In the genomic region with DNA sequence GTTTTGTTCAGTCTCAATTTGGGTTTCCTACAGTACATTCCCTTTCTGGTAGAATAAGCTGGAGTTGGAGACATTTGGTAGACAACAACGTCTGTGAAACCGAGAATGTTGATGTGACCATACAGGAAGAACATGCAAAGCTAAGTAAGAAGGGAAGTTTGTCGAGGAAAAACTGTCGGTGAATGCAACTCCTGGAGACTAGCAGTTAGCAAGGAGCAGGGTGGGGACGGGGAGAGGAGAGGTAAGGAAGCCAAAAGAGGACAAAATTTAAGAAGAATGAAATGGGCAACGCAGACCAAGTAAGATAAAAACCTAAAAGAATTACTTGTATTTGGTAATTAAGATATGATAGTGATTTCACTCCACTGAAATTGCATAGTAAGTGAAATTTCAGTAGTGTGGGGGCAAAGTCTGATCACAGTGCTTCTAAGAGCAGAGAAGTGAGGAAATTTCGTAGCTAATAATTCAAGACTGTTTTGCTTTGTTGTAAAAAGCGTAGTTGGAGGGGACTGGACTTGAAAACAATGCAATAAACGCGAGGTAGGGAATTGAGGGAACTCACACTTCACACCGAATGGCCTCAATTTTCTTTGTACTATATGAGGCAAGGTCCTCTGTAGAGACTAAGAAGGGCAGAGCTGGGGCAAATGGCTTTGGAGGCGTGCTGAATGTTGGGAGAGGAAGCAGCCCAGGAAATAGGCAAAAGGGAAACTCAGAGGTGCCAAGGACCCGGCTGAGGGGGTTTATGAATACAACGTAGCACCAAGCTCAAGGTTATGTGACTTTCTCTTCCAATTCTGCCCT, we compare ENCODE assay signal across 9 cellular contexts. TPM values are rescaled to one million over a fixed set of nuclear protein-coding genes. Genes with fewer than 3 reads are reported as not detected.
DNase-seq lines count a peak whose midpoint lies in the region; ATAC-seq, FAIRE-seq and TF ChIP-seq lines count a peak whose summit lies in the region.
"Had no signal": no experiment of that assay in that cellular context is flagged by ENCODE, and none has a peak within 500 bp of the region (broad histone marks: within the 10 kb centered on the region; RNA-seq: fewer than 3 reads in every experiment).

No MANE protein-coding gene starts in this region.

- H3K4me1 ChIP-seq in H1 (replicated peaks in 1 of 4; ENCODE audit: control insufficient read depth in 3 of 4, insufficient read depth in 4 of 4, low read length in 3 of 4) = peaks cover 0 to 9% (median 6%) of the 10 kb centered on the region in 4 experiments; a peak in 3 of 7 replicates
- peaks cover 12% of the 10 kb centered on the region for H3K4me1 ChIP-seq in vagina
- H3K4me1 ChIP-seq: SJSA1 had no signal

- peak overlapping the region in 1 of 6 donors; percentile 84 for H3K27ac Mint-ChIP-seq in naive B cell

- peaks cover 13% of the 10 kb centered on the region; the same call in 1 of the 2 replicates for H3K23me2 ChIP-seq in H1 (ENCODE audit: low read depth, low read length)

- H2AFZ ChIP-seq in H1 (ENCODE audit: low read length) = peak overlapping the region; percentile 87

- 66% methylated on average over 14 of the region's 14 CpGs; no CpG with 5 or more reads in 1 of the 2 experiments for WGBS in H1 (ENCODE audit: extremely low coverage in 1 of 2, insufficient coverage in 1 of 2, insufficient read length in 1 of 2, insufficient replicate concordance in 2 of 2, low coverage in 1 of 2, low lambda C conversion rate in 2 of 2, missing lambda C conversion rate in 1 of 2), 2 experiments

- ATAC-seq in Right ventricle myocardium superior (ENCODE audit: poor library complexity) (peak; percentile 10), Right ventricle myocardium inferior (no peak), naive B cell (ENCODE audit: low read depth in 2 of 2) (peak in 1 of 2 donors; percentile 35)

- H3K4me2 ChIP-seq in H1 (ENCODE audit: insufficient read depth in 1 of 2, low read depth in 2 of 2, low read length in 2 of 2) = peak overlapping the region; percentile 77 to 90

- no peak for TF ChIP-seq RAD21 in H1 (IDR thresholded peaks at IDR 0.05 in 1 of 2, conservative IDR thresholded peaks at IDR 0.05 in 1 of 2; ENCODE audit: low read depth in 2 of 2, low read length in 2 of 2)

- H3K9me3 ChIP-seq in H1 (ENCODE audit: insufficient read depth in 2 of 2, low read depth in 1 of 2, low read length in 1 of 2) (no peaks in the 10 kb centered on the region), vagina (no peaks in the 10 kb centered on the region)
- H3K9me3 ChIP-seq: SJSA1 had no signal

- TF ChIP-seq POLR2A in H1 (IDR thresholded peaks at IDR 0.05; ENCODE audit: control extremely low read depth in 1 of 2, low read depth in 2 of 2, low read length in 2 of 2) (no peak), vagina (IDR thresholded peaks at IDR 0.05) (no peak)

- H4K91ac ChIP-seq in H1 (replicated peaks; ENCODE audit: insufficient read length, low read length) = no peak overlapping the region

- TF ChIP-seq CTCF in H1 (IDR thresholded peaks at IDR 0.05; ENCODE audit: control extremely low read depth in 1 of 3, insufficient read depth in 1 of 3, low read depth in 1 of 3, low read length in 3 of 3) = no peak
- no peak for TF ChIP-seq CTCF in vagina (IDR thresholded peaks at IDR 0.05)

- peaks cover 39 to 49% (median 45%) of the 10 kb centered on the region in 3 donors for H3K27me3 Mint-ChIP-seq in naive B cell

- H3K56ac ChIP-seq in H1 (replicated peaks; ENCODE audit: insufficient read length, low read depth, low read length) = no peak overlapping the region

- no peak for TF ChIP-seq EP300 in H1 (IDR thresholded peaks at IDR 0.05; ENCODE audit: borderline replicate concordance in 1 of 2, low read depth in 2 of 2, low read length in 2 of 2)

- H3K36me3 ChIP-seq in H1 (ENCODE audit: control insufficient read depth in 2 of 4, insufficient read depth in 4 of 4, low read length in 3 of 4) = no peaks in the 10 kb centered on the region
- no peaks in the 10 kb centered on the region for H3K36me3 ChIP-seq in vagina
- H3K36me3 ChIP-seq: SJSA1 had no signal

- H4K20me1 ChIP-seq in H1 (replicated peaks in 1 of 2; ENCODE audit: control insufficient read depth in 1 of 2, insufficient read depth in 2 of 2, low read length in 2 of 2) = no peaks in the 10 kb centered on the region

- no peaks in the 10 kb centered on the region for H3K79me1 ChIP-seq in H1 (ENCODE audit: low read depth, low read length)

- no peak overlapping the region for H3K14ac ChIP-seq in H1 (ENCODE audit: insufficient read length)

- peak overlapping the region; percentile 26; the same call in 1 of the 2 replicates for H3K18ac ChIP-seq in H1 (ENCODE audit: extremely low read depth, low read length)

- no peak overlapping the region for H2BK5ac ChIP-seq in H1 (ENCODE audit: low read depth, low read length)

- no peak overlapping the region for H2BK120ac ChIP-seq in H1 (replicated peaks; ENCODE audit: low read depth, low read length)

- H3K9ac ChIP-seq in H1 (replicated peaks in 1 of 4; ENCODE audit: extremely low read depth in 1 of 4, low read depth in 3 of 4, low read length in 3 of 4) = peak overlapping the region in 2 of 4 experiments; percentile 5 to 69; a peak in 3 of 7 replicates

- H3K4me3 Mint-ChIP-seq in naive B cell = peak overlapping the region; percentile 78 to 91 (median 84)

- no peaks in the 10 kb centered on the region for H3K79me2 ChIP-seq in H1 (ENCODE audit: control insufficient read depth in 1 of 2, insufficient read depth in 2 of 2, low read length in 2 of 2)

- H2BK20ac ChIP-seq in H1 (ENCODE audit: low read length) = 0 out of 2 replicates have a peak overlapping the region, but pooled peaks have one; percentile 8

- CTCF ChIA-PET in H1 (lab: Charles Lee; ENCODE audit: partially characterized antibody) = interaction anchor here (1.7 to 2.3 kb wide), 2 partner anchors 14 to 16 kb away, joined by 4 to 7 read pairs; no protein-coding TSS in a partner anchor

- POLR2A ChIA-PET in H1 (lab: Charles Lee; ENCODE audit: partially characterized antibody) = interaction anchor here (0.8 to 2.9 kb wide), 6 partner anchors 11 to 69 kb away, joined by 3 to 25 read pairs (median 8); a partner anchor contains a TSS

- H4K8ac ChIP-seq in H1 (ENCODE audit: extremely low read depth, insufficient read depth, low read length) = no peak overlapping the region

- peak overlapping the region; percentile 62 to 73 (median 70); a peak in 6 of 8 replicates for H3K4me3 ChIP-seq in H1 (ENCODE audit: extremely low read depth in 1 of 4, insufficient read depth in 2 of 4, low read depth in 3 of 4, low read length in 4 of 4)
- peak overlapping the region; percentile 51 to 57 for H3K4me3 ChIP-seq in vagina
- H3K4me3 ChIP-seq: SJSA1 had no signal

- no peak overlapping the region for H3K23ac ChIP-seq in H1 (ENCODE audit: insufficient read length)

- H2AK5ac ChIP-seq in H1 (ENCODE audit: low read depth, low read length) = no peak overlapping the region

- peaks cover 0 to 1% (median 0%) of the 10 kb centered on the region in 7 donors for H3K9me3 Mint-ChIP-seq in naive B cell

- peaks cover 4 to 28% (median 24%) of the 10 kb centered on the region in 4 experiments for H3K27me3 ChIP-seq in H1 (replicated peaks in 1 of 4; ENCODE audit: control insufficient read depth in 3 of 4, extremely low read depth in 1 of 4, insufficient read depth in 3 of 4, low read length in 3 of 4)
- no peaks in the 10 kb centered on the region for H3K27me3 ChIP-seq in vagina
- H3K27me3 ChIP-seq: SJSA1 had no signal

- H3K4ac ChIP-seq in H1 (replicated peaks; ENCODE audit: insufficient read length, low read depth, low read length) = no peak overlapping the region

- H3K4me1 Mint-ChIP-seq in naive B cell = peaks cover 23 to 31% (median 23%) of the 10 kb centered on the region in 3 donors

- H2BK15ac ChIP-seq in H1 (ENCODE audit: low read length) = no peak overlapping the region

- H4K5ac ChIP-seq in H1 (ENCODE audit: insufficient read length, low read depth, low read length) = no peak overlapping the region

- H2BK12ac ChIP-seq in H1 (ENCODE audit: low read depth, low read length) = no peak overlapping the region

- no peak overlapping the region for H3K27ac ChIP-seq in H1 (ENCODE audit: low read depth, low read length)
- no peak overlapping the region for H3K27ac ChIP-seq in vagina
- H3K27ac ChIP-seq: SJSA1 had no signal

- H3K36me3 Mint-ChIP-seq in naive B cell = no peaks in the 10 kb centered on the region

- DNase-seq in Right ventricle myocardium superior (no peak), Right ventricle myocardium inferior (ENCODE audit: missing footprints) (no peak), H1 (ENCODE audit: low read depth in 1 of 2, low spot score in 2 of 2) (no peak), naive B cell (no peak), vagina (ENCODE audit: extremely low spot score in 2 of 2) (no peak), NCI-H526 (lab: John Stamatoyannopoulos, UW) (no peak), mesenteric fat pad (ENCODE audit: low spot score) (no peak), DMS79 treated with DMSO at 0.1 percent for 48 hours (lab: John Stamatoyannopoulos, UW) (no peak)

- FAIRE-seq in H1 (lab: Jason Lieb, UNC) = no peak

- intact Hi-C loops in Right ventricle myocardium superior (cut with DNase I) (loop anchor here (5.0 kb wide), 1 partner anchor 33 kb away; no protein-coding TSS in a partner anchor), Right ventricle myocardium inferior (cut with DNase I) (loop anchor here (5.0 kb wide), 1 partner anchor 67 kb away; no protein-coding TSS in a partner anchor), vagina (cut with DNase I) (no loop called here)

RNA-seq across cellular contexts. Expression of a gene that starts 0.8 kb away (rescaled TPM):
- total RNA-seq in Right ventricle myocardium superior (2.0 TPM), Right ventricle myocardium inferior (2.5 TPM), vagina (2.7 TPM), mesenteric fat pad (2.7 TPM)
- total RNA-seq in H1 (2021; fragmentation: NEBNext Ultra II Directional; extraction: Animal tissue kit (Norgen Biotek cat#: 25700)) = 0.69 and 1.9 TPM in 2 replicates
- polyA plus RNA-seq in H1 (2011; rRNA removed) (0.22 and 0.29 TPM in 2 replicates), naive B cell (ENCODE audit: low read depth in 6 of 6) (not detected)
- 0.36 TPM for polyA plus RNA-seq in H1 (2011; cell fraction: cytosol; rRNA removed)
- polyA plus RNA-seq in H1 (2011; cell fraction: nucleus; rRNA removed) = 0.17 TPM
- 0.31 to 0.70 TPM (median 0.44 TPM) in 4 replicates for polyA plus RNA-seq in H1 (2012, experiment 1 of 2)
- 0.18 TPM for polyA plus RNA-seq in H1 (2012, experiment 2 of 2)
- 0.43 TPM for polyA plus RNA-seq in H1 (2013, experiment 1 of 2)
- polyA plus RNA-seq in H1 (2013, experiment 2 of 2) = 0.31 TPM
- 0.41 and 0.56 TPM in 2 replicates for polyA minus RNA-seq in H1 (2011; rRNA and poly(A)+ RNA removed)
- 0.59 TPM for polyA minus RNA-seq in H1 (2011; cell fraction: cytosol; rRNA and poly(A)+ RNA removed)
- polyA minus RNA-seq in H1 (2011; cell fraction: nucleus; rRNA and poly(A)+ RNA removed) = 1.5 TPM

RNA-seq across cellular contexts. Expression of a gene that starts 40.3 kb away (rescaled TPM):
- total RNA-seq in Right ventricle myocardium superior (99.0 TPM), Right ventricle myocardium inferior (88.0 TPM), vagina (20.9 TPM), mesenteric fat pad (25.2 TPM)
- 20.2 and 21.8 TPM in 2 replicates for total RNA-seq in H1 (2021; fragmentation: NEBNext Ultra II Directional; extraction: Animal tissue kit (Norgen Biotek cat#: 25700))
- polyA plus RNA-seq in H1 (2011; rRNA removed) (5.7 and 6.6 TPM in 2 replicates), naive B cell (ENCODE audit: low read depth in 6 of 6) (1 to 10 TPM; 5.0 to 9.8 (median 6.5) TPM)
- 13.8 TPM for polyA plus RNA-seq in H1 (2011; cell fraction: cytosol; rRNA removed)
- polyA plus RNA-seq in H1 (2011; cell fraction: nucleus; rRNA removed) = 6.9 TPM
- polyA plus RNA-seq in H1 (2012, experiment 1 of 2) = 16.5 to 22.0 TPM (median 17.5 TPM) in 4 replicates
- 2.2 TPM for polyA plus RNA-seq in H1 (2012, experiment 2 of 2)
- polyA plus RNA-seq in H1 (2013, experiment 1 of 2) = 10.6 TPM
- polyA plus RNA-seq in H1 (2013, experiment 2 of 2) = 10.2 TPM
- 6.6 and 8.5 TPM in 2 replicates for polyA minus RNA-seq in H1 (2011; rRNA and poly(A)+ RNA removed)
- polyA minus RNA-seq in H1 (2011; cell fraction: cytosol; rRNA and poly(A)+ RNA removed) = 6.3 TPM
- 17.7 TPM for polyA minus RNA-seq in H1 (2011; cell fraction: nucleus; rRNA and poly(A)+ RNA removed)
